Comparison of ENCODE assay signal across 18 cellular contexts in genomic region chrX:41590641-41591040, GRCh38.
DNase-seq lines count a peak whose midpoint lies in the region; ATAC-seq, FAIRE-seq and TF ChIP-seq lines count a peak whose summit lies in the region.
"Had no signal": no experiment of that assay in that cellular context is flagged by ENCODE, and none has a peak within 500 bp of the region (broad histone marks: within the 10 kb centered on the region; RNA-seq: fewer than 3 reads in every experiment).

No MANE protein-coding gene starts in this region.

- H3K4me2 ChIP-seq in IMR-90 (ENCODE audit: low read depth, low read length) (no peak overlapping the region), hepatocyte (peak overlapping the region; percentile 65)
- H3K4me2 ChIP-seq: BLaER1, GM23338 had no signal

- H3K79me1 ChIP-seq in IMR-90 (ENCODE audit: low read depth in 1 of 2, low read length in 2 of 2), result no peaks in the 10 kb centered on the region

- CTCF ChIA-PET in IMR-90 (lab: Yijun Ruan, JAX), result no interaction called here

- no peaks in the 10 kb centered on the region for H3K9me2 ChIP-seq in hepatocyte (replicated peaks; ENCODE audit: insufficient read depth)

- H3K27me3 ChIP-seq in IMR-90 (ENCODE audit: control insufficient read depth, insufficient read depth, low read length) (peaks cover 10% of the 10 kb centered on the region), hepatocyte (no peaks in the 10 kb centered on the region), Peyer's patch (no peaks in the 10 kb centered on the region)

- no peak overlapping the region for H2AK9ac ChIP-seq in IMR-90 (replicated peaks; ENCODE audit: low read depth, low read length, poor library complexity)

- dilution Hi-C loops in IMR-90 (cut with HindIII; ENCODE audit: low sequenced_read_pairs, unreplicated experiment), result no loop called here

- no peaks in the 10 kb centered on the region for H3K9me1 ChIP-seq in IMR-90 (ENCODE audit: insufficient read depth, low read length)

- H4K91ac ChIP-seq in IMR-90 (ENCODE audit: insufficient read depth, low read depth, low read length), result no peak overlapping the region

- no peak overlapping the region for H4K5ac ChIP-seq in IMR-90 (ENCODE audit: low read depth, low read length)

- H3K9me3 ChIP-seq in IMR-90 (ENCODE audit: control insufficient read depth, insufficient read depth, low read length), result no peaks in the 10 kb centered on the region
- no peaks in the 10 kb centered on the region for H3K9me3 ChIP-seq in hepatocyte (ENCODE audit: low read depth)
- H3K9me3 ChIP-seq in Peyer's patch, result no peaks in the 10 kb centered on the region
- H3K9me3 ChIP-seq: BLaER1, Caco-2 had no signal

- H2AFZ ChIP-seq in IMR-90 (replicated peaks; ENCODE audit: low read length, poor library complexity) (no peak overlapping the region), hepatocyte (no peak overlapping the region)
- H2AFZ ChIP-seq: GM23338 had no signal

- TF ChIP-seq CTCF in IMR-90 (conservative IDR thresholded peaks at IDR 0.05; ENCODE audit: low read depth, low read length) (no peak), hepatocyte (IDR thresholded peaks at IDR 0.05; ENCODE audit: poor library complexity) (no peak), Peyer's patch (IDR thresholded peaks at IDR 0.05) (no peak)

- no peak overlapping the region for H2BK15ac ChIP-seq in IMR-90 (ENCODE audit: low read depth, low read length)

- H3K79me2 ChIP-seq in hepatocyte, result no peaks in the 10 kb centered on the region

- H2BK120ac ChIP-seq in IMR-90 (ENCODE audit: low read depth, low read length), result no peak overlapping the region

- no CpG with 5 or more reads among the region's 3 CpGs for WGBS in IMR-90 (ENCODE audit: extremely low coverage in 2 of 2, insufficient read length in 1 of 2), 2 experiments
- WGBS in hepatocyte (ENCODE audit: low lambda C conversion rate, missing lambda C conversion rate), result 69% methylated on average over 3 of the region's 3 CpGs

- POLR2A ChIA-PET in IMR-90 (lab: Charles Lee; ENCODE audit: unreplicated experiment), result no interaction called here

- H3K36me3 ChIP-seq in IMR-90 (ENCODE audit: control insufficient read depth, insufficient read depth, low read length) (no peaks in the 10 kb centered on the region), hepatocyte (replicated peaks; ENCODE audit: insufficient read depth, low read depth) (no peaks in the 10 kb centered on the region), Peyer's patch (no peaks in the 10 kb centered on the region)
- H3K36me3 ChIP-seq: BLaER1 had no signal

- H3K4ac ChIP-seq in IMR-90 (ENCODE audit: low read depth, low read length), result no peak overlapping the region

- no peak overlapping the region for H2BK20ac ChIP-seq in IMR-90 (ENCODE audit: low read depth, low read length)

- no peak overlapping the region for H3K9ac ChIP-seq in IMR-90 (ENCODE audit: low read depth, low read length)
- H3K9ac ChIP-seq: BLaER1 had no signal

- FAIRE-seq in colon (lab: Jason Lieb, UNC), result peak; percentile 18
- FAIRE-seq: G401.6, GM12892 had no signal

- in situ Hi-C loops in IMR-90 (cut with MboI; ENCODE audit: low sequenced_read_pairs), result no loop called here

- DNase-seq in IMR-90, result peak; percentile 39
- no peak for DNase-seq in hepatocyte (ENCODE audit: low spot score)
- no peak for DNase-seq in NK-92 treated with Interleukin-12 subunit alpha and Interleukin-12 subunit beta, amount 100 ng/mL, for 24 hours (lab: John Stamatoyannopoulos, UW)
- no peak for DNase-seq in stimulated activated CD4-positive, alpha-beta T cell treated with anti-CD3 and anti-CD28 coated beads, Interleukin-4, amount 100 ng/mL, for 1 hour
- no peak for DNase-seq in Peyer's patch
- DNase-seq: CD4-positive, CD25-positive, alpha-beta regulatory T cell; CD8-positive, alpha-beta T cell; DMS153; DND-41; H9 had no signal

- no TSS peak for BruUV-seq in IMR-90 (replicated peaks; lab: Mats Ljungman, UMichigan)

- H4K20me1 ChIP-seq in IMR-90 (ENCODE audit: insufficient read depth, low read length) (no peaks in the 10 kb centered on the region), hepatocyte (ENCODE audit: insufficient read depth, poor library complexity, severe bottlenecking) (no peaks in the 10 kb centered on the region)

- no peak overlapping the region for H2AK5ac ChIP-seq in IMR-90 (ENCODE audit: low read depth, low read length)

- H3K4me3 ChIP-seq in IMR-90 (ENCODE audit: insufficient read depth, low read depth, low read length) (no peak overlapping the region), hepatocyte (no peak overlapping the region), Peyer's patch (no peak overlapping the region)
- H3K4me3 ChIP-seq: BLaER1, GM23338 had no signal

- no peak overlapping the region for H3K56ac ChIP-seq in IMR-90 (ENCODE audit: extremely low read depth, insufficient read depth, low read length)

- H2BK5ac ChIP-seq in IMR-90 (ENCODE audit: low read depth, low read length, poor library complexity, severe bottlenecking), result no peak overlapping the region

- no peak overlapping the region for H3K23ac ChIP-seq in IMR-90 (ENCODE audit: low read depth, low read length)

- no peak overlapping the region for H3K18ac ChIP-seq in IMR-90 (ENCODE audit: low read depth, low read length)

- intact Hi-C loops in IMR-90 (cut with micrococcal nuclease), result loop anchor here (1.0 kb wide), 1 partner anchor 10 kb away; no protein-coding TSS in a partner anchor

- H4K8ac ChIP-seq in IMR-90 (ENCODE audit: low read depth in 2 of 2, low read length in 2 of 2), result no peak overlapping the region

- no peak overlapping the region for H3K14ac ChIP-seq in IMR-90 (replicated peaks; ENCODE audit: low read depth, low read length)

- TF ChIP-seq POLR2A in IMR-90 (IDR thresholded peaks at IDR 0.05; ENCODE audit: low read depth, low read length) (no peak), Peyer's patch (IDR thresholded peaks at IDR 0.05) (no peak)

- H3K4me1 ChIP-seq in IMR-90 (ENCODE audit: control insufficient read depth, insufficient read depth, low read length) (no peaks in the 10 kb centered on the region), hepatocyte (ENCODE audit: insufficient read depth) (no peaks in the 10 kb centered on the region), Peyer's patch (no peaks in the 10 kb centered on the region)
- H3K4me1 ChIP-seq: BLaER1, Caco-2 had no signal

- no peak overlapping the region for H3K27ac ChIP-seq in IMR-90 (ENCODE audit: insufficient read depth, low read length)
- no peak overlapping the region for H3K27ac ChIP-seq in hepatocyte
- no peak overlapping the region for H3K27ac ChIP-seq in Peyer's patch
- H3K27ac ChIP-seq: BLaER1, C4-2B had no signal

- TF ChIP-seq RAD21 in IMR-90 (IDR thresholded peaks at IDR 0.05; ENCODE audit: low read length), result no peak

- ATAC-seq in IMR-90 (ENCODE audit: low read depth), result peak; percentile 62
- ATAC-seq: CD8-positive, alpha-beta T cell; GM23338; HCT116 had no signal

TF ChIP-seq in IMR-90, 13 proteins besides CTCF, POLR2A, EP300 and RAD21:
- TF ChIP-seq FOS (IDR thresholded peaks at IDR 0.05; ENCODE audit: low read depth, low read length), result no peak
- no peak for TF ChIP-seq ELK1 (IDR thresholded peaks at IDR 0.05; ENCODE audit: borderline replicate concordance, low read depth, low read length)
- no peak for TF ChIP-seq USF2 (IDR thresholded peaks at IDR 0.05; ENCODE audit: low read depth, low read length)
